ENCODE assay signal across 1 cellular context in genomic region chr12:21502872-21503271, GRCh38.
TF ChIP-seq lines count a peak whose summit lies in the region.

No MANE protein-coding gene starts in this region.

TF ChIP-seq in HepG2, 621 proteins besides CTCF, POLR2A, EP300 and RAD21:
- TF ChIP-seq ZNF839 (CRISPR knock-in tag; IDR thresholded peaks at IDR 0.05; ENCODE audit: borderline replicate concordance) = no peak
- no peak for TF ChIP-seq ZBTB39 (CRISPR knock-in tag; IDR thresholded peaks at IDR 0.05)
- TF ChIP-seq FOSL2 (CRISPR knock-in tag; IDR thresholded peaks at IDR 0.05) = no peak
- no peak for TF ChIP-seq CBX2 (IDR thresholded peaks at IDR 0.05; ENCODE audit: low read depth, low read length)
- TF ChIP-seq CBX2 (CRISPR knock-in tag; IDR thresholded peaks at IDR 0.05; ENCODE audit: low read depth) = no peak
- no peak for TF ChIP-seq ZNF281 (CRISPR knock-in tag; IDR thresholded peaks at IDR 0.05; ENCODE audit: borderline replicate concordance)
- TF ChIP-seq ZNF878 (CRISPR knock-in tag; IDR thresholded peaks at IDR 0.05) = no peak
- no peak for TF ChIP-seq ZFP36L2 (CRISPR knock-in tag; IDR thresholded peaks at IDR 0.05)
- TF ChIP-seq RORA (CRISPR knock-in tag; IDR thresholded peaks at IDR 0.05) = no peak
- TF ChIP-seq ZNF761 (CRISPR knock-in tag; conservative IDR thresholded peaks at IDR 0.05) = no peak
- TF ChIP-seq XRCC5 (optimal IDR thresholded peaks at IDR 0.05; ENCODE audit: low read length) = no peak
TF ChIP-seq in HepG2: peak in this region for 0.
